Comparison of ENCODE assay signal across 9 cellular contexts in the genomic region with DNA sequence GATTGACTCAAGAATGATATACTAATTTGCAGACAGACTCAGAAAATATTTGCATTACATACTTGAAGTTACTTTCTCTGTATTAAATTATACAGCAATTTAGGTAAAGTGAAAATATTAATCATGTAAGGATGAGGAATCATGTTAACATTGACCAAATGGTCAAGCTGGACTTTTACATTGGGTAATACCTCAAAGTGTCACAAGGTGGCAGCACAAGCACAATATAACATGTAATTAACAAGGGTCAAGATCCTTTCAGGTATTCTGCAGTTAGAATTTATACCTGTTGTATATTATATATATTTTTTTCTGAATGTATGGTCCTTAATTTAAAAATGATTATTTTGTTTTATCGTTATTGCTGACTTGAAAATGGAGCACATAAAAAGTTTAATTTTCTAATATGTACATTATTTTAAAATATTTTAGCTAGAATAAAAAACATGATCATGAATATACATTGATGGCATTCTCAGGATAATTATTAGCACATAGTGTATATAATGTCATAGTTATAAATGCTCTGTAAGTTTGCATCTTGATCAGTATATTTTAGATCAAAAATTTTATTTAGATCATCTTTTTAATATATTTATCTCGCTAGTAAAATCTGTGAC. TPM values are rescaled to one million over a fixed set of nuclear protein-coding genes. Genes with fewer than 3 reads are reported as not detected.
DNase-seq lines count a peak whose midpoint lies in the region; ATAC-seq, FAIRE-seq and TF ChIP-seq lines count a peak whose summit lies in the region.
"Had no signal": no experiment of that assay in that cellular context is flagged by ENCODE, and none has a peak within 500 bp of the region (broad histone marks: within the 10 kb centered on the region; RNA-seq: fewer than 3 reads in every experiment).

No MANE protein-coding gene starts in this region.

- FAIRE-seq in GM19239 (lab: Jason Lieb, UNC): peak; percentile 76

- TF ChIP-seq CTCF in SK-N-SH (IDR thresholded peaks at IDR 0.05): peak; percentile 78
- TF ChIP-seq CTCF in fibroblast of mammary gland (conservative IDR thresholded peaks at IDR 0.05; ENCODE audit: control insufficient read depth, insufficient read depth, low read depth, low read length): peak; percentile 69
- peak; percentile 67 for TF ChIP-seq CTCF in retinal pigment epithelial cell (conservative IDR thresholded peaks at IDR 0.05; ENCODE audit: low read depth, low read length)

- no peak overlapping the region; a peak in 1 of 4 replicates for H3K4me3 ChIP-seq in SK-N-SH (ENCODE audit: low read depth in 2 of 2, low read length in 1 of 2)
- no peak overlapping the region for H3K4me3 ChIP-seq in fibroblast of mammary gland (ENCODE audit: control insufficient read depth, low read depth, low read length)
- no peak overlapping the region for H3K4me3 ChIP-seq in retinal pigment epithelial cell (ENCODE audit: low read length)

- no peaks in the 10 kb centered on the region for H3K9me3 ChIP-seq in SK-N-SH

- H3K4me1 ChIP-seq in SK-N-SH (ENCODE audit: control insufficient read depth in 1 of 2, insufficient read depth in 2 of 2, low read depth in 1 of 2, low read length in 1 of 2): peaks cover 0 to 3% of the 10 kb centered on the region in 2 experiments; a peak in 1 of 4 replicates

- H3K27ac ChIP-seq in SK-N-SH (ENCODE audit: low read depth in 2 of 2, low read length in 1 of 2): no peak overlapping the region

- TF ChIP-seq RAD21 in SK-N-SH (IDR thresholded peaks at IDR 0.05; ENCODE audit: low read length): peak; percentile 76

- H3K9ac ChIP-seq in SK-N-SH: no peak overlapping the region

- ATAC-seq in HG03432 (IDR thresholded peaks at IDR 0.05; ENCODE audit: unreplicated experiment): peak; percentile 79
- ATAC-seq in HG03521 (IDR thresholded peaks at IDR 0.05; ENCODE audit: unreplicated experiment): no peak

- CTCF ChIA-PET in SK-N-SH (lab: Yijun Ruan, JAX): interaction anchor here (0.5 to 2.0 kb wide), 24 partner anchors 10 to 1400 kb away, joined by 3 to 21 read pairs (median 3); a partner anchor contains a TSS

- H3K27me3 ChIP-seq in SK-N-SH (ENCODE audit: insufficient read depth): peaks cover 5% of the 10 kb centered on the region; the same call in 1 of the 2 replicates

- no peaks in the 10 kb centered on the region for H4K20me1 ChIP-seq in SK-N-SH (ENCODE audit: insufficient read depth)

- TF ChIP-seq EP300 in SK-N-SH (IDR thresholded peaks at IDR 0.05; ENCODE audit: borderline replicate concordance in 1 of 2, low read depth in 1 of 2, low read length in 1 of 2): no peak

- H2AFZ ChIP-seq in SK-N-SH (ENCODE audit: low read depth): no peak overlapping the region

- no peaks in the 10 kb centered on the region for H3F3A ChIP-seq in SK-N-SH (replicated peaks; ENCODE audit: insufficient read depth)

- no peaks in the 10 kb centered on the region for H3K9me2 ChIP-seq in SK-N-SH

- WGBS in SK-N-SH (ENCODE audit: low lambda C conversion rate): 45% methylated on average over 2 of the region's 2 CpGs

- H3K4me2 ChIP-seq in SK-N-SH: no peak overlapping the region

- POLR2A ChIA-PET in SK-N-SH (lab: Yijun Ruan, JAX): no interaction called here

- DNase-seq in NCI-H1105 treated with DMSO at 0.1 percent for 48 hours (lab: John Stamatoyannopoulos, UW) (peak; percentile 4), NCI-H1105 (lab: John Stamatoyannopoulos, UW) (no peak), GM19239 (ENCODE audit: insufficient read length, low spot score) (no peak), SK-N-SH (peak; percentile 39), fibroblast of mammary gland (ENCODE audit: low read depth) (peak; percentile 51), retinal pigment epithelial cell (ENCODE audit: low read depth) (no peak)

- no peaks in the 10 kb centered on the region for H3K36me3 ChIP-seq in SK-N-SH (replicated peaks in 1 of 2; ENCODE audit: control insufficient read depth in 1 of 2, insufficient read depth in 2 of 2, low read length in 1 of 2)

- no peaks in the 10 kb centered on the region for H3K79me2 ChIP-seq in SK-N-SH (ENCODE audit: insufficient read depth)

TF ChIP-seq in SK-N-SH, 30 proteins besides CTCF, POLR2A, EP300 and RAD21:
- peak; percentile 49 for TF ChIP-seq SMC3 (IDR thresholded peaks at IDR 0.05; ENCODE audit: low read depth, low read length)
- TF ChIP-seq TEAD4 (IDR thresholded peaks at IDR 0.05; ENCODE audit: borderline replicate concordance, insufficient read depth): no peak
TF ChIP-seq in SK-N-SH: peak in this region for 1.

RNA-seq across cellular contexts. Expression of a gene that starts 8.6 kb away (rescaled TPM):
- 0.30 and 0.39 TPM in 2 replicates for polyA plus RNA-seq in SK-N-SH (2012; rRNA removed)
- 0.55 TPM in 2 replicates for polyA plus RNA-seq in SK-N-SH (2012; cell fraction: cytosol; rRNA removed)
- polyA plus RNA-seq in SK-N-SH (2012; cell fraction: nucleus; rRNA removed): 0.18 and 0.27 TPM in 2 replicates
- polyA plus RNA-seq: CD4-positive, CD25-positive, alpha-beta regulatory T cell had no signal

Comparison
In these comparisons a context has a peak if more than half of its experiments do, and no peak if none do; other contexts are left out.
1. DNase-seq: peak in NCI-H1105 treated with DMSO at 0.1 percent for 48 hours (single experiment), SK-N-SH (single experiment) and fibroblast of mammary gland (single experiment); none in NCI-H1105 (single experiment), GM19239 (single experiment) and retinal pigment epithelial cell (single experiment).
2. Peak in every context shown above with its lines, with median percentiles within 50 percentile points of each other: CTCF ChIP-seq.